In the genomic region with DNA sequence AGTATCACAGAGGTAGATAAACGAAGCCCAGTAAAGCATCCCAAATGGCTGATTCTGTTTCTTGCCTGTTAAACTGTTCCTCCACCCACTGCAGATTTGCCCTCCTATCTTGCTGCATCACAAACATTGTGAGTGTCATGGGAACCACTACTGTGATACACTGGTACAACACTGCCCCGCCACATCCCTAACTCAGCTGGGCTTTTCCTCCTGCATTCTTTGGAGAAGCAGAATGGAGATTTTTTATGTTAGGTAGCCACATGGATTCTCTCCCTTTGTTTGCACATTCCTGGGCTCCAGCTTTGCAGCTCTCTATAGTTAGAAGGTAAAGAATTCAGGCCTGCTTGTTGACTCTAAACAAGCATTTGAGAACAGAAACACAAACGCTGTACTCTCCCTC, we compare ENCODE assay signal across 1 cellular context.
A peak's percentile ranks its signal among the peaks of the same experiment; 100 is the strongest.
TF ChIP-seq lines count a peak whose summit lies in the region.

No MANE protein-coding gene starts in this region.

TF ChIP-seq in SK-N-SH, 30 proteins besides CTCF, POLR2A, EP300 and RAD21 (continued from another document):
- TF ChIP-seq, protein P1, sequence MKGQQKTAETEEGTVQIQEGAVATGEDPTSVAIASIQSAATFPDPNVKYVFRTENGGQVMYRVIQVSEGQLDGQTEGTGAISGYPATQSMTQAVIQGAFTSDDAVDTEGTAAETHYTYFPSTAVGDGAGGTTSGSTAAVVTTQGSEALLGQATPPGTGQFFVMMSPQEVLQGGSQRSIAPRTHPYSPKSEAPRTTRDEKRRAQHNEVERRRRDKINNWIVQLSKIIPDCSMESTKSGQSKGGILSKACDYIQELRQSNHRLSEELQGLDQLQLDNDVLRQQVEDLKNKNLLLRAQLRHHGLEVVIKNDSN (IDR thresholded peaks at IDR 0.05; ENCODE audit: borderline replicate concordance, low read depth) = no peak
- TF ChIP-seq, protein P2, sequence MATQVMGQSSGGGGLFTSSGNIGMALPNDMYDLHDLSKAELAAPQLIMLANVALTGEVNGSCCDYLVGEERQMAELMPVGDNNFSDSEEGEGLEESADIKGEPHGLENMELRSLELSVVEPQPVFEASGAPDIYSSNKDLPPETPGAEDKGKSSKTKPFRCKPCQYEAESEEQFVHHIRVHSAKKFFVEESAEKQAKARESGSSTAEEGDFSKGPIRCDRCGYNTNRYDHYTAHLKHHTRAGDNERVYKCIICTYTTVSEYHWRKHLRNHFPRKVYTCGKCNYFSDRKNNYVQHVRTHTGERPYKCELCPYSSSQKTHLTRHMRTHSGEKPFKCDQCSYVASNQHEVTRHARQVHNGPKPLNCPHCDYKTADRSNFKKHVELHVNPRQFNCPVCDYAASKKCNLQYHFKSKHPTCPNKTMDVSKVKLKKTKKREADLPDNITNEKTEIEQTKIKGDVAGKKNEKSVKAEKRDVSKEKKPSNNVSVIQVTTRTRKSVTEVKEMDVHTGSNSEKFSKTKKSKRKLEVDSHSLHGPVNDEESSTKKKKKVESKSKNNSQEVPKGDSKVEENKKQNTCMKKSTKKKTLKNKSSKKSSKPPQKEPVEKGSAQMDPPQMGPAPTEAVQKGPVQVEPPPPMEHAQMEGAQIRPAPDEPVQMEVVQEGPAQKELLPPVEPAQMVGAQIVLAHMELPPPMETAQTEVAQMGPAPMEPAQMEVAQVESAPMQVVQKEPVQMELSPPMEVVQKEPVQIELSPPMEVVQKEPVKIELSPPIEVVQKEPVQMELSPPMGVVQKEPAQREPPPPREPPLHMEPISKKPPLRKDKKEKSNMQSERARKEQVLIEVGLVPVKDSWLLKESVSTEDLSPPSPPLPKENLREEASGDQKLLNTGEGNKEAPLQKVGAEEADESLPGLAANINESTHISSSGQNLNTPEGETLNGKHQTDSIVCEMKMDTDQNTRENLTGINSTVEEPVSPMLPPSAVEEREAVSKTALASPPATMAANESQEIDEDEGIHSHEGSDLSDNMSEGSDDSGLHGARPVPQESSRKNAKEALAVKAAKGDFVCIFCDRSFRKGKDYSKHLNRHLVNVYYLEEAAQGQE (IDR thresholded peaks at IDR 0.05; ENCODE audit: low read depth, low read length) = no peak
- TF ChIP-seq SMC3 (IDR thresholded peaks at IDR 0.05; ENCODE audit: low read depth, low read length) (no peak), RXRA (IDR thresholded peaks at IDR 0.05; ENCODE audit: borderline replicate concordance, low read depth) (no peak), GATA2 (CRISPR knock-in tag; IDR thresholded peaks at IDR 0.05) (peak; percentile 82), RCOR1 (IDR thresholded peaks at IDR 0.05; ENCODE audit: low read length) (no peak)
